8 cellular contexts compared by ENCODE assay signal in genomic region chr6:31399589-31400466, GRCh38. TPM values are rescaled to one million over a fixed set of nuclear protein-coding genes. Genes with fewer than 3 reads are reported as not detected.
DNase-seq lines count a peak whose midpoint lies in the region; ATAC-seq, FAIRE-seq and TF ChIP-seq lines count a peak whose summit lies in the region.

No MANE protein-coding gene starts in this region.

- peak overlapping the region; percentile 57; the same call in 1 of the 2 replicates for H4K8ac ChIP-seq in H1 (ENCODE audit: extremely low read depth, insufficient read depth, low read length)

- no peak overlapping the region for H4K5ac ChIP-seq in H1 (ENCODE audit: insufficient read length, low read depth, low read length)

- peak overlapping the region; percentile 42 to 58 (median 51); a peak in 6 of 7 replicates for H3K9ac ChIP-seq in H1 (replicated peaks in 1 of 4; ENCODE audit: extremely low read depth in 1 of 4, low read depth in 3 of 4, low read length in 3 of 4)

- POLR2A ChIA-PET in H1 (lab: Charles Lee; ENCODE audit: partially characterized antibody): interaction anchor here (1.0 to 2.3 kb wide), 5 partner anchors 16 to 241 kb away, joined by 3 to 12 read pairs (median 4); partner anchors contain the start of gene DDX39B

- ATAC-seq in GM21723 (IDR thresholded peaks at IDR 0.05; ENCODE audit: unreplicated experiment) (peak; percentile 38), GM19452 (IDR thresholded peaks at IDR 0.05; ENCODE audit: unreplicated experiment) (no peak)

- peak in 12 of 14 donors; percentile 35 to 89 (median 68) for DNase-seq in C1 segment of cervical spinal cord (lab: John Stamatoyannopoulos, UW)
- DNase-seq in NCI-H526 treated with DMSO at 0.1 percent for 48 hours (lab: John Stamatoyannopoulos, UW): peak; percentile 69
- DNase-seq in activated CD8-positive, alpha-beta memory T cell treated with anti-CD3 and anti-CD28 coated beads, Interleukin-2, amount 50 U/mL, for 4 hours: peak; percentile 60
- DNase-seq in H1 (ENCODE audit: low read depth in 1 of 2, low spot score in 2 of 2): peak in 1 of 2 experiments; percentile 87
- peak; percentile 85 to 94 for DNase-seq in lung microvascular endothelial cell (ENCODE audit: low read depth in 2 of 2)
- DNase-seq in stimulated activated CD4-positive, alpha-beta T cell treated with anti-CD3 and anti-CD28 coated beads, Interleukin-4, amount 100 ng/mL, for 24 hours: peak; percentile 60

- H3K27me3 ChIP-seq in H1 (replicated peaks in 1 of 4; ENCODE audit: control insufficient read depth in 3 of 4, extremely low read depth in 1 of 4, insufficient read depth in 3 of 4, low read length in 3 of 4): peaks cover 0 to 10% (median 4%) of the 10 kb centered on the region in 4 experiments; a peak in 3 of 7 replicates

- no peaks in the 10 kb centered on the region for H3K36me3 ChIP-seq in H1 (ENCODE audit: control insufficient read depth in 2 of 4, insufficient read depth in 4 of 4, low read length in 3 of 4)

- H3K56ac ChIP-seq in H1 (replicated peaks; ENCODE audit: insufficient read length, low read depth, low read length): peak overlapping the region; percentile 12

- CTCF ChIA-PET in H1 (lab: Charles Lee; ENCODE audit: partially characterized antibody): interaction anchor here (0.6 to 5.3 kb wide), 11 partner anchors 12 to 308 kb away, joined by 3 to 45 read pairs (median 3); no protein-coding TSS in a partner anchor

- peaks cover 5% of the 10 kb centered on the region for H3K79me1 ChIP-seq in H1 (ENCODE audit: low read depth, low read length)

- H3K4me2 ChIP-seq in H1 (ENCODE audit: insufficient read depth in 1 of 2, low read depth in 2 of 2, low read length in 2 of 2): peak overlapping the region; percentile 72

- 0 out of 2 replicates have a peak overlapping the region, but pooled peaks have one; percentile 72 for H2BK15ac ChIP-seq in H1 (ENCODE audit: low read length)

- no peak overlapping the region for H2AK5ac ChIP-seq in H1 (ENCODE audit: low read depth, low read length)

- H2BK20ac ChIP-seq in H1 (ENCODE audit: low read length): no peak overlapping the region

- peak; percentile 62 to 81 for TF ChIP-seq RAD21 in H1 (IDR thresholded peaks at IDR 0.05 in 1 of 2, conservative IDR thresholded peaks at IDR 0.05 in 1 of 2; ENCODE audit: low read depth in 2 of 2, low read length in 2 of 2)

- H3K23ac ChIP-seq in H1 (ENCODE audit: insufficient read length): no peak overlapping the region

- no peak for TF ChIP-seq POLR2A in H1 (IDR thresholded peaks at IDR 0.05; ENCODE audit: control extremely low read depth in 1 of 2, low read depth in 2 of 2, low read length in 2 of 2)

- no peak overlapping the region for H3K14ac ChIP-seq in H1 (ENCODE audit: insufficient read length)

- WGBS in H1 (ENCODE audit: extremely low coverage in 1 of 2, insufficient coverage in 1 of 2, insufficient read length in 1 of 2, insufficient replicate concordance in 2 of 2, low coverage in 1 of 2, low lambda C conversion rate in 2 of 2, missing lambda C conversion rate in 1 of 2), 2 experiments: 1 to 88% methylated on average over 1 to 56 of the region's 57 CpGs

- H3K4me1 ChIP-seq in H1 (replicated peaks in 1 of 4; ENCODE audit: control insufficient read depth in 3 of 4, insufficient read depth in 4 of 4, low read length in 3 of 4): peaks cover 2 to 8% (median 3%) of the 10 kb centered on the region in 4 experiments

- peaks cover 4 to 5% of the 10 kb centered on the region in 2 experiments for H4K20me1 ChIP-seq in H1 (replicated peaks in 1 of 2; ENCODE audit: control insufficient read depth in 1 of 2, insufficient read depth in 2 of 2, low read length in 2 of 2)

- H2BK12ac ChIP-seq in H1 (ENCODE audit: low read depth, low read length): no peak overlapping the region

- peaks cover 15% of the 10 kb centered on the region; the same call in 1 of the 2 replicates for H3K23me2 ChIP-seq in H1 (ENCODE audit: low read depth, low read length)

- H3K18ac ChIP-seq in H1 (ENCODE audit: extremely low read depth, low read length): peak overlapping the region; percentile 32; the same call in 1 of the 2 replicates

- no peak for FAIRE-seq in H1 (lab: Jason Lieb, UNC)

- no peak overlapping the region for H4K91ac ChIP-seq in H1 (replicated peaks; ENCODE audit: insufficient read length, low read length)

- peaks cover 4 to 11% of the 10 kb centered on the region in 2 experiments; a peak in 3 of 4 replicates for H3K79me2 ChIP-seq in H1 (ENCODE audit: control insufficient read depth in 1 of 2, insufficient read depth in 2 of 2, low read length in 2 of 2)

- H3K4ac ChIP-seq in H1 (replicated peaks; ENCODE audit: insufficient read length, low read depth, low read length): no peak overlapping the region

- H3K27ac ChIP-seq in H1 (ENCODE audit: low read depth, low read length): no peak overlapping the region

- 0 out of 4 replicates have a peak, but pooled peaks cover 0 to 4% of the 10 kb centered on the region in 2 experiments for H3K9me3 ChIP-seq in H1 (ENCODE audit: insufficient read depth in 2 of 2, low read depth in 1 of 2, low read length in 1 of 2)

- TF ChIP-seq EP300 in H1 (IDR thresholded peaks at IDR 0.05; ENCODE audit: borderline replicate concordance in 1 of 2, low read depth in 2 of 2, low read length in 2 of 2): no peak

- TF ChIP-seq CTCF in H1 (IDR thresholded peaks at IDR 0.05; ENCODE audit: control extremely low read depth in 1 of 3, insufficient read depth in 1 of 3, low read depth in 1 of 3, low read length in 3 of 3): peak; percentile 83 to 93 (median 88)

- no peak overlapping the region for H2BK120ac ChIP-seq in H1 (replicated peaks; ENCODE audit: low read depth, low read length)

- peak overlapping the region; percentile 38 to 85 (median 72) for H3K4me3 ChIP-seq in H1 (ENCODE audit: extremely low read depth in 1 of 4, insufficient read depth in 2 of 4, low read depth in 3 of 4, low read length in 4 of 4)

- H2AFZ ChIP-seq in H1 (ENCODE audit: low read length): peak overlapping the region; percentile 24

- peak overlapping the region; percentile 66; the same call in 1 of the 2 replicates for H2BK5ac ChIP-seq in H1 (ENCODE audit: low read depth, low read length)

TF ChIP-seq in H1, 55 proteins besides CTCF, POLR2A, EP300 and RAD21 (continues in another document):
- TF ChIP-seq CREB1 (IDR thresholded peaks at IDR 0.05): peak; percentile 46
- peak; percentile 27 for TF ChIP-seq ASH2L (IDR thresholded peaks at IDR 0.05; ENCODE audit: low read length)
- no peak for TF ChIP-seq EZH2 (IDR thresholded peaks at IDR 0.05; ENCODE audit: low read depth, low read length, severe bottlenecking)
- TF ChIP-seq JUND (IDR thresholded peaks at IDR 0.05; ENCODE audit: low read length): no peak
- peak; percentile 91 for TF ChIP-seq EGR1 (IDR thresholded peaks at IDR 0.05; ENCODE audit: borderline replicate concordance, low read depth, low read length)
- peak; percentile 51; the same call in 1 of the 2 replicates for TF ChIP-seq MAX (IDR thresholded peaks at IDR 0.05)
- peak; percentile 17; the same call in 1 of the 2 replicates for TF ChIP-seq TBP (IDR thresholded peaks at IDR 0.05; ENCODE audit: low read depth, low read length)
- no peak for TF ChIP-seq CEBPB (IDR thresholded peaks at IDR 0.05; ENCODE audit: low read depth, low read length)
- peak; percentile 61; the same call in 1 of the 2 replicates for TF ChIP-seq YY1 (IDR thresholded peaks at IDR 0.05; ENCODE audit: low read depth, low read length)
- 0 out of 4 replicates have a peak, but pooled peaks of 1 of the 2 experiments have one; percentile 12 for TF ChIP-seq HDAC2 (IDR thresholded peaks at IDR 0.05; ENCODE audit: borderline replicate concordance in 1 of 2, low read depth in 2 of 2, low read length in 2 of 2)
- TF ChIP-seq SIN3A (conservative IDR thresholded peaks at IDR 0.05 in 1 of 2, IDR thresholded peaks at IDR 0.05 in 1 of 2; ENCODE audit: low read depth in 1 of 2, low read length in 2 of 2): peak in 1 of 2 experiments; percentile 39; a peak in 1 of 4 replicates
- peak; percentile 77 for TF ChIP-seq KDM4A (IDR thresholded peaks at IDR 0.05; ENCODE audit: low read depth, low read length, severe bottlenecking)
- TF ChIP-seq SUZ12 (IDR thresholded peaks at IDR 0.05; ENCODE audit: low read length): 0 out of 2 replicates have a peak, but pooled peaks have one; percentile 27
- TF ChIP-seq PHF8 (conservative IDR thresholded peaks at IDR 0.05; ENCODE audit: low read depth, low read length): peak; percentile 9; the same call in 1 of the 2 replicates
- TF ChIP-seq HDAC6 (IDR thresholded peaks at IDR 0.05; ENCODE audit: low read depth, low read length): no peak
- TF ChIP-seq RBBP5 (IDR thresholded peaks at IDR 0.05; ENCODE audit: borderline replicate concordance, low read depth, low read length): peak; percentile 31; the same call in 1 of the 2 replicates
- TF ChIP-seq SP1 (IDR thresholded peaks at IDR 0.05; ENCODE audit: low read depth, low read length): no peak
- peak; percentile 78 for TF ChIP-seq TEAD4 (IDR thresholded peaks at IDR 0.05; ENCODE audit: low read depth, low read length)

RNA-seq across cellular contexts. Expression of gene MICA, which starts 3.6 kb away (rescaled TPM):
- 11.3 and 12.5 TPM in 2 replicates for total RNA-seq in H1 (2021; fragmentation: NEBNext Ultra II Directional; extraction: Animal tissue kit (Norgen Biotek cat#: 25700))
- polyA plus RNA-seq in H1 (2011; rRNA removed): 16.3 and 17.0 TPM in 2 replicates
- 17.9 TPM for polyA plus RNA-seq in H1 (2011; cell fraction: cytosol; rRNA removed)
- 32.5 TPM for polyA plus RNA-seq in H1 (2011; cell fraction: nucleus; rRNA removed)
- 15.7 to 19.2 TPM (median 17.3 TPM) in 4 replicates for polyA plus RNA-seq in H1 (2012, experiment 1 of 2)
- polyA plus RNA-seq in H1 (2012, experiment 2 of 2): 15.6 TPM
- polyA plus RNA-seq in H1 (2013, experiment 1 of 2): 20.9 TPM
- 23.1 TPM for polyA plus RNA-seq in H1 (2013, experiment 2 of 2)
- polyA minus RNA-seq in H1 (2011; rRNA and poly(A)+ RNA removed): 19.7 and 23.1 TPM in 2 replicates
- polyA minus RNA-seq in H1 (2011; cell fraction: cytosol; rRNA and poly(A)+ RNA removed): 12.0 TPM
- polyA minus RNA-seq in H1 (2011; cell fraction: nucleus; rRNA and poly(A)+ RNA removed): 18.4 TPM
- total RNA-seq in lung microvascular endothelial cell: 15.3 and 31.4 TPM in 2 replicates

RNA-seq across cellular contexts. Expression of gene HLA-B, which starts 42.8 kb away (rescaled TPM):
- 129 and 154 TPM in 2 replicates for total RNA-seq in H1 (2021; fragmentation: NEBNext Ultra II Directional; extraction: Animal tissue kit (Norgen Biotek cat#: 25700))
- 231 and 233 TPM in 2 replicates for polyA plus RNA-seq in H1 (2011; rRNA removed)
- 264 TPM for polyA plus RNA-seq in H1 (2011; cell fraction: cytosol; rRNA removed)
- polyA plus RNA-seq in H1 (2011; cell fraction: nucleus; rRNA removed): 473 TPM
- 191 to 332 TPM (median 243 TPM) in 4 replicates for polyA plus RNA-seq in H1 (2012, experiment 1 of 2)
- 170 TPM for polyA plus RNA-seq in H1 (2012, experiment 2 of 2)
- 144 TPM for polyA plus RNA-seq in H1 (2013, experiment 1 of 2)
- 158 TPM for polyA plus RNA-seq in H1 (2013, experiment 2 of 2)
- 183 and 191 TPM in 2 replicates for polyA minus RNA-seq in H1 (2011; rRNA and poly(A)+ RNA removed)
- 145 TPM for polyA minus RNA-seq in H1 (2011; cell fraction: cytosol; rRNA and poly(A)+ RNA removed)
- polyA minus RNA-seq in H1 (2011; cell fraction: nucleus; rRNA and poly(A)+ RNA removed): 91.7 TPM
- 153 and 307 TPM in 2 replicates for total RNA-seq in lung microvascular endothelial cell
